Comparison of ENCODE assay signal across 15 cellular contexts in the genomic region with DNA sequence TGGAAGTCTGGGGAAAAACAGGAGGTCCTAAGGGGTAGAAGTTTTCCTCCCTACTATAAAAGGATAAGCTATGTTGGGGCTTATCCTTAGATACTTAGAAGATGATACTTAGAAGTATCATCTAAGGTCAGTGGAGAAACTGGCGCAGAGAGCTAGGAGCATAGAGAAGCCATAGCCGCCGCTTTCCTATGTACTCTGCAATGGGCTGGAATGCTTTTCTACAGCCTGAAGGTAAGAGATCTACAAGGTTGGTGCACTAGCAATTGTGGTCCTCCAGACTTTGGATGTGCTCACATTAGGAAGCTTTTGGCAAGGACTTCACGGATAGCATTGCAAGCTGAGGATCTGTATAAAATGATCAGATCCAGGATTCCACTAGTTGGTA.
"Had no signal": no experiment of that assay in that cellular context is flagged by ENCODE, and none has a peak within 500 bp of the region (broad histone marks: within the 10 kb centered on the region; RNA-seq: fewer than 3 reads in every experiment).

No MANE protein-coding gene starts in this region.

- H3K27ac Mint-ChIP-seq: activated B cell treated with CpG ODN at 0.5 μM for 24 hours; activated naive CD8-positive, alpha-beta T cell; nephron; progenitor cell of endocrine pancreas had no signal

- H3K4me2 ChIP-seq: hepatocyte had no signal

- H3K79me2 ChIP-seq: hepatocyte had no signal

- H3K36me3 ChIP-seq: stomach had no signal

- H3K4me1 Mint-ChIP-seq: activated B cell treated with CpG ODN at 0.5 μM for 24 hours had no signal

- H2AFZ ChIP-seq: hepatocyte had no signal

- H3K27me3 ChIP-seq: hepatocyte, stomach had no signal

- H3K4me3 ChIP-seq: hepatocyte, stomach had no signal

- ATAC-seq: right cardiac atrium had no signal

- H3K27ac ChIP-seq: hepatocyte, stomach had no signal

- DNase-seq: activated B cell treated with CpG ODN at 0.5 μM for 24 hours; activated CD4-positive, alpha-beta T cell treated with anti-CD3 and anti-CD28 coated beads for 48 hours; activated CD8-positive, alpha-beta memory T cell treated with anti-CD3 and anti-CD28 coated beads, Interleukin-2, amount 50 U/mL, for 48 hours; activated gamma-delta T cell treated with Interleukin-2 at 50 U/mL for 16 hours; dermis blood vessel endothelial cell; mesendoderm; occipital lobe; right cardiac atrium; stomach; SW 1271 had no signal

- H3K27me3 Mint-ChIP-seq: brain had no signal

- H3K4me3 Mint-ChIP-seq: activated B cell treated with CpG ODN at 0.5 μM for 24 hours; activated naive CD8-positive, alpha-beta T cell; brain; nephron had no signal
